8 cellular contexts compared by ENCODE assay signal in genomic region chr17:79074650-79075432, GRCh38. TPM values are rescaled to one million over a fixed set of nuclear protein-coding genes. Genes with fewer than 3 reads are reported as not detected.
DNase-seq lines count a peak whose midpoint lies in the region; ATAC-seq, FAIRE-seq and TF ChIP-seq lines count a peak whose summit lies in the region.

Gene ENGASE, plus strand, starts transcription at chr17:79074824. Its CDS starts 121 bp downstream, at chr17:79074945.

- H3K27ac Mint-ChIP-seq in WTC11, result peak within 1 kb of the TSS; percentile 72

- DNase-seq in NCI-H2227 (lab: John Stamatoyannopoulos, UW; ENCODE audit: unreplicated experiment), result peak; percentile 96
- peak; percentile 94 for DNase-seq in WTC11 (ENCODE audit: low spot score)
- peak; percentile 87 for DNase-seq in mammary epithelial cell
- DNase-seq in iPS-NIHi7 (ENCODE audit: extremely low spot score), result peak; percentile 99
- DNase-seq in small intestine, result peak; percentile 98

- H3K9me3 Mint-ChIP-seq in WTC11, result no peaks in the 10 kb centered on the region

- TF ChIP-seq CTCF in WTC11 (IDR thresholded peaks at IDR 0.05) (no peak), mammary epithelial cell (conservative IDR thresholded peaks at IDR 0.05 in 1 of 2, IDR thresholded peaks at IDR 0.05 in 1 of 2; ENCODE audit: extremely low read depth in 1 of 2, insufficient read depth in 1 of 2, low read depth in 1 of 2, low read length in 2 of 2) (no peak)

- H3K27me3 ChIP-seq in ACC112 (ENCODE audit: insufficient read depth, low read length) (no peaks in the 10 kb centered on the region), mammary epithelial cell (ENCODE audit: insufficient read depth, low read length) (no peaks in the 10 kb centered on the region), small intestine (ENCODE audit: control insufficient read depth in 2 of 2, insufficient read depth in 2 of 2, low read length in 2 of 2) (no peaks in the 10 kb centered on the region)

- no TSS peak for BruUV-seq in mammary epithelial cell (replicated peaks; lab: Mats Ljungman, UMichigan)

- intact Hi-C loops in mammary epithelial cell (cut with micrococcal nuclease), result loop anchor here (2.0 kb wide), 1 partner anchor 28 kb away; no protein-coding TSS in a partner anchor

- peaks cover 6% of the 10 kb centered on the region for H3K4me1 ChIP-seq in ACC112 (ENCODE audit: control insufficient read depth, insufficient read depth, low read length, unreplicated experiment)
- peaks cover 4% of the 10 kb centered on the region for H3K4me1 ChIP-seq in mammary epithelial cell (ENCODE audit: insufficient read depth, low read length)
- peaks cover 0 to 7% of the 10 kb centered on the region in 2 donors for H3K4me1 ChIP-seq in small intestine (ENCODE audit: control insufficient read depth in 2 of 2, insufficient read depth in 1 of 2, low read depth in 1 of 2, low read length in 1 of 2)

- no peaks in the 10 kb centered on the region for H3K36me3 ChIP-seq in ACC112 (ENCODE audit: insufficient read depth, low read length)
- no peaks in the 10 kb centered on the region for H3K36me3 ChIP-seq in mammary epithelial cell (ENCODE audit: insufficient read depth, low read length)
- H3K36me3 ChIP-seq in small intestine (ENCODE audit: control insufficient read depth in 2 of 2, insufficient read depth in 2 of 2, low read length in 2 of 2), result peaks cover 0 to 8% of the 10 kb centered on the region in 2 donors

- FAIRE-seq in small intestine (lab: Jason Lieb, UNC), result no peak

- H3K36me3 Mint-ChIP-seq in WTC11, result peaks cover 6% of the 10 kb centered on the region

- peak within 1 kb of the TSS; percentile 76 for H3K4me3 Mint-ChIP-seq in WTC11

- POLR2A ChIA-PET in WTC11 (lab: Charles Lee), result no interaction called here

- H3K9ac ChIP-seq in mammary epithelial cell (ENCODE audit: insufficient read depth, low read length), result peak within 1 kb of the TSS; percentile 26

- H3K27me3 Mint-ChIP-seq in WTC11 (ENCODE audit: low read depth), result peaks cover 17% of the 10 kb centered on the region

- peak within 1 kb of the TSS; percentile 97 for H3K4me2 ChIP-seq in mammary epithelial cell (ENCODE audit: insufficient read depth, low read depth, low read length)

- CTCF ChIA-PET in WTC11 (lab: Charles Lee), result interaction anchor here (0.6 to 4.0 kb wide), 21 partner anchors 8 to 326 kb away, joined by 3 to 24 read pairs (median 4); partner anchors contain the start of gene CANT1
- CTCF ChIA-PET in mammary epithelial cell (lab: Charles Lee; ENCODE audit: low non-redundant PET), result no interaction called here

- H3K27ac ChIP-seq in ACC112 (ENCODE audit: low read depth, low read length), result no peak within 1 kb of the TSS
- H3K27ac ChIP-seq in mammary epithelial cell (ENCODE audit: insufficient read depth, low read depth, low read length), result peak within 1 kb of the TSS; percentile 36
- H3K27ac ChIP-seq in small intestine (ENCODE audit: low read depth in 1 of 2, low read length in 1 of 2), result peak within 1 kb of the TSS; percentile 76 to 82

- WGBS in mammary epithelial cell (ENCODE audit: low coverage, missing lambda C conversion rate), result 4% methylated on average over 14 of the region's 104 CpGs
- WGBS in small intestine, 3 donors, result 1% methylated on average over 63 to 104 of the region's 104 CpGs

- H3K4me3 ChIP-seq in ACC112 (ENCODE audit: low read depth, low read length) (peak within 1 kb of the TSS; percentile 87), mammary epithelial cell (replicated peaks in 1 of 3; ENCODE audit: insufficient read depth in 1 of 3, low read depth in 2 of 3, low read length in 3 of 3) (peak within 1 kb of the TSS; percentile 70 to 80 (median 73)), small intestine (ENCODE audit: low read depth in 1 of 2, low read length in 2 of 2) (peak within 1 kb of the TSS; percentile 72 to 82)

- peak within 1 kb of the TSS; percentile 93 for H2AFZ ChIP-seq in ACC112 (ENCODE audit: low read length, unreplicated experiment)
- peak within 1 kb of the TSS; percentile 91 for H2AFZ ChIP-seq in mammary epithelial cell (ENCODE audit: low read depth, low read length)

- H3K79me2 ChIP-seq in ACC112 (ENCODE audit: control insufficient read depth, insufficient read depth, low read length, unreplicated experiment) (no peaks in the 10 kb centered on the region), mammary epithelial cell (ENCODE audit: insufficient read depth, low read length) (no peaks in the 10 kb centered on the region)

- no peaks in the 10 kb centered on the region for H4K20me1 ChIP-seq in mammary epithelial cell (ENCODE audit: insufficient read depth, low read length)

- dilution Hi-C loops in mammary epithelial cell (cut with HindIII; ENCODE audit: low sequenced_read_pairs), result loop anchor here (5.0 kb wide), 1 partner anchor 53 kb away; the partner anchor contains the start of gene C1QTNF1

- peaks cover 7% of the 10 kb centered on the region for H3K4me1 Mint-ChIP-seq in WTC11

- ATAC-seq in GM18907 (IDR thresholded peaks at IDR 0.05; ENCODE audit: unreplicated experiment) (peak; percentile 89), HG03139 (IDR thresholded peaks at IDR 0.05; ENCODE audit: unreplicated experiment) (peak; percentile 90), WTC11 (peak; percentile 98)

- in situ Hi-C loops in mammary epithelial cell (cut with MboI; ENCODE audit: low sequenced_read_pairs in 2 of 2), result no loop called here

- H3K9me3 ChIP-seq in mammary epithelial cell (replicated peaks; ENCODE audit: insufficient read depth, low read length) (no peaks in the 10 kb centered on the region), small intestine (ENCODE audit: control insufficient read depth, low read depth) (no peaks in the 10 kb centered on the region)

TF ChIP-seq in WTC11, 78 proteins besides CTCF, POLR2A, EP300 and RAD21 (continues in another document):
- peak; percentile 47; the same call in 1 of the 2 replicates for TF ChIP-seq FOXK1 (CRISPR knock-in tag; IDR thresholded peaks at IDR 0.05)
- TF ChIP-seq NFYB (CRISPR knock-in tag; conservative IDR thresholded peaks at IDR 0.05; ENCODE audit: low read depth), result peak; percentile 86
- TF ChIP-seq NR1H2 (CRISPR knock-in tag; IDR thresholded peaks at IDR 0.05), result no peak
- TF ChIP-seq SP1 (CRISPR knock-in tag; conservative IDR thresholded peaks at IDR 0.05), result peak; percentile 73; the same call in 1 of the 2 replicates
- TF ChIP-seq FOXP4 (CRISPR knock-in tag; IDR thresholded peaks at IDR 0.05), result no peak
- no peak for TF ChIP-seq ELF4 (CRISPR knock-in tag; IDR thresholded peaks at IDR 0.05; ENCODE audit: low read depth)
- TF ChIP-seq, protein P1, sequence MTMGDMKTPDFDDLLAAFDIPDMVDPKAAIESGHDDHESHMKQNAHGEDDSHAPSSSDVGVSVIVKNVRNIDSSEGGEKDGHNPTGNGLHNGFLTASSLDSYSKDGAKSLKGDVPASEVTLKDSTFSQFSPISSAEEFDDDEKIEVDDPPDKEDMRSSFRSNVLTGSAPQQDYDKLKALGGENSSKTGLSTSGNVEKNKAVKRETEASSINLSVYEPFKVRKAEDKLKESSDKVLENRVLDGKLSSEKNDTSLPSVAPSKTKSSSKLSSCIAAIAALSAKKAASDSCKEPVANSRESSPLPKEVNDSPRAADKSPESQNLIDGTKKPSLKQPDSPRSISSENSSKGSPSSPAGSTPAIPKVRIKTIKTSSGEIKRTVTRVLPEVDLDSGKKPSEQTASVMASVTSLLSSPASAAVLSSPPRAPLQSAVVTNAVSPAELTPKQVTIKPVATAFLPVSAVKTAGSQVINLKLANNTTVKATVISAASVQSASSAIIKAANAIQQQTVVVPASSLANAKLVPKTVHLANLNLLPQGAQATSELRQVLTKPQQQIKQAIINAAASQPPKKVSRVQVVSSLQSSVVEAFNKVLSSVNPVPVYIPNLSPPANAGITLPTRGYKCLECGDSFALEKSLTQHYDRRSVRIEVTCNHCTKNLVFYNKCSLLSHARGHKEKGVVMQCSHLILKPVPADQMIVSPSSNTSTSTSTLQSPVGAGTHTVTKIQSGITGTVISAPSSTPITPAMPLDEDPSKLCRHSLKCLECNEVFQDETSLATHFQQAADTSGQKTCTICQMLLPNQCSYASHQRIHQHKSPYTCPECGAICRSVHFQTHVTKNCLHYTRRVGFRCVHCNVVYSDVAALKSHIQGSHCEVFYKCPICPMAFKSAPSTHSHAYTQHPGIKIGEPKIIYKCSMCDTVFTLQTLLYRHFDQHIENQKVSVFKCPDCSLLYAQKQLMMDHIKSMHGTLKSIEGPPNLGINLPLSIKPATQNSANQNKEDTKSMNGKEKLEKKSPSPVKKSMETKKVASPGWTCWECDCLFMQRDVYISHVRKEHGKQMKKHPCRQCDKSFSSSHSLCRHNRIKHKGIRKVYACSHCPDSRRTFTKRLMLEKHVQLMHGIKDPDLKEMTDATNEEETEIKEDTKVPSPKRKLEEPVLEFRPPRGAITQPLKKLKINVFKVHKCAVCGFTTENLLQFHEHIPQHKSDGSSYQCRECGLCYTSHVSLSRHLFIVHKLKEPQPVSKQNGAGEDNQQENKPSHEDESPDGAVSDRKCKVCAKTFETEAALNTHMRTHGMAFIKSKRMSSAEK (CRISPR knock-in tag; IDR thresholded peaks at IDR 0.05; ENCODE audit: borderline replicate concordance), result no peak

RNA-seq across cellular contexts. Expression of gene ENGASE, which starts in this region (rescaled TPM):
- total RNA-seq in WTC11 (2021) (40.0 to 47.5 TPM (median 41.6 TPM) in 3 replicates), mammary epithelial cell (10 to 100 TPM; 11.8 to 24.2 TPM)
- polyA plus RNA-seq in mammary epithelial cell (4.0 TPM), small intestine (10 to 100 TPM; 17.6 to 36.2 (median 25.7) TPM)
- polyA minus RNA-seq in mammary epithelial cell, result 4.9 TPM
